1 cellular context compared by ENCODE assay signal in the genomic region with DNA sequence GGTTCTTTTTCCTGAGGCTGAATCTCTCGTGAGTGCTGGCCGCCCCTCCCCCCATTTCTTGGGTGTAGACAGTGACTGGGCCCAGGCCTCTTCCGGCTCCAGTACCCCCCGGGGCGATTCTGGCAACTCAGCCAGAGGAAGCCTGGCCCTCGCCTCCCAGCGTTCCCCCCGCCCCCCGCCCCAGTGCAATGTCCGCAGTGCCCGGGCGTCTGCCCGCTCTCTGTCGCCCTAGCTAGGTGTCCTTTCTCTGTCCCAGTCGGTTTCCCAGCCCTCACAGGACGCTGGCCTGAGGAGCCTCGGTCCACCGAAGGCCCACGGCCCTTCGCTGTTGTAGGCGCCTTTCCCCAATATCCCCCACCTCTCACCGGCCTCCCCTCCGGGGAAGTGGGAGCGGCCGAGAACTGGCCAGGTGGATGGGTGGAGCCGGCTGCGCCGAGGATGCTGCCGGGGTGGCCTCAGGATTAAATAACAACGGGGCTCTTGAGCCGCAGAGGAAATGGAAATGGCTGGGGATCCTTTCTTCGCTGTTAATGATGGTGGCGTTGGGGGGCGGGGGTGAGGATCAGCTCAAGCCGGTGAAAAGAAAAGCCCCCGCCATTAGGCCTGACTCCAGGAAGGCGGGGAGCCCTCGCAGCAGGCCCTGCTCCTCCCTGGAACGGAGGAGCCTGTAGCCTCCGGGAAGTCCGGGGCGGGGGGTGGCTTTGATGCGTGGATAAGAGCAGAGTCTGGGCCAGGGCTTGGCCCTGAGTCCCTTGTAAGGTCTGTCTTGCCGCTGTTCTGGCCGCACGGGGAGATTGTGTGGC.
TF ChIP-seq lines count a peak whose summit lies in the region.

No MANE protein-coding gene starts in this region.

TF ChIP-seq in HepG2, 621 proteins besides CTCF, POLR2A, EP300 and RAD21 (continued from another document and continues in another):
- TF ChIP-seq, protein P1, sequence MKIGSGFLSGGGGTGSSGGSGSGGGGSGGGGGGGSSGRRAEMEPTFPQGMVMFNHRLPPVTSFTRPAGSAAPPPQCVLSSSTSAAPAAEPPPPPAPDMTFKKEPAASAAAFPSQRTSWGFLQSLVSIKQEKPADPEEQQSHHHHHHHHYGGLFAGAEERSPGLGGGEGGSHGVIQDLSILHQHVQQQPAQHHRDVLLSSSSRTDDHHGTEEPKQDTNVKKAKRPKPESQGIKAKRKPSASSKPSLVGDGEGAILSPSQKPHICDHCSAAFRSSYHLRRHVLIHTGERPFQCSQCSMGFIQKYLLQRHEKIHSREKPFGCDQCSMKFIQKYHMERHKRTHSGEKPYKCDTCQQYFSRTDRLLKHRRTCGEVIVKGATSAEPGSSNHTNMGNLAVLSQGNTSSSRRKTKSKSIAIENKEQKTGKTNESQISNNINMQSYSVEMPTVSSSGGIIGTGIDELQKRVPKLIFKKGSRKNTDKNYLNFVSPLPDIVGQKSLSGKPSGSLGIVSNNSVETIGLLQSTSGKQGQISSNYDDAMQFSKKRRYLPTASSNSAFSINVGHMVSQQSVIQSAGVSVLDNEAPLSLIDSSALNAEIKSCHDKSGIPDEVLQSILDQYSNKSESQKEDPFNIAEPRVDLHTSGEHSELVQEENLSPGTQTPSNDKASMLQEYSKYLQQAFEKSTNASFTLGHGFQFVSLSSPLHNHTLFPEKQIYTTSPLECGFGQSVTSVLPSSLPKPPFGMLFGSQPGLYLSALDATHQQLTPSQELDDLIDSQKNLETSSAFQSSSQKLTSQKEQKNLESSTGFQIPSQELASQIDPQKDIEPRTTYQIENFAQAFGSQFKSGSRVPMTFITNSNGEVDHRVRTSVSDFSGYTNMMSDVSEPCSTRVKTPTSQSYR (CRISPR knock-in tag; IDR thresholded peaks at IDR 0.05; ENCODE audit: borderline replicate concordance) = peak; percentile 87
- TF ChIP-seq MTF2 (CRISPR knock-in tag; IDR thresholded peaks at IDR 0.05; ENCODE audit: borderline replicate concordance) (0 out of 2 replicates have a peak, but pooled peaks have one; percentile 20), ZFP37 (CRISPR knock-in tag; IDR thresholded peaks at IDR 0.05; ENCODE audit: borderline replicate concordance) (no peak), TEAD2 (CRISPR knock-in tag; IDR thresholded peaks at IDR 0.05) (no peak), ZFYVE20 (CRISPR knock-in tag; IDR thresholded peaks at IDR 0.05; ENCODE audit: borderline replicate concordance, low read depth) (peak; percentile 29; the same call in 1 of the 2 replicates), MBD4 (IDR thresholded peaks at IDR 0.05; ENCODE audit: borderline replicate concordance, low read length) (no peak), ZBTB43 (CRISPR knock-in tag; conservative IDR thresholded peaks at IDR 0.05) (no peak), ETV6 (CRISPR knock-in tag; conservative IDR thresholded peaks at IDR 0.05) (no peak), ZSCAN20 (CRISPR knock-in tag; IDR thresholded peaks at IDR 0.05; ENCODE audit: borderline replicate concordance) (peak; percentile 86), ZNF143 (CRISPR knock-in tag; IDR thresholded peaks at IDR 0.05) (no peak), ATF1 (CRISPR knock-in tag; IDR thresholded peaks at IDR 0.05) (no peak), ZBTB4 (CRISPR knock-in tag; IDR thresholded peaks at IDR 0.05; ENCODE audit: borderline replicate concordance) (no peak), RAD51 (IDR thresholded peaks at IDR 0.05; ENCODE audit: borderline replicate concordance) (no peak), NKX3-1 (CRISPR knock-in tag; IDR thresholded peaks at IDR 0.05) (0 out of 2 replicates have a peak, but pooled peaks have one; percentile 18), HDAC2 (CRISPR knock-in tag; IDR thresholded peaks at IDR 0.05) (no peak), ZSCAN30 (CRISPR knock-in tag; IDR thresholded peaks at IDR 0.05) (no peak), TCF7L2 (IDR thresholded peaks at IDR 0.05; ENCODE audit: low read depth, low read length) (no peak), ZNF609 (CRISPR knock-in tag; IDR thresholded peaks at IDR 0.05; ENCODE audit: borderline replicate concordance) (no peak), YEATS4 (CRISPR knock-in tag; IDR thresholded peaks at IDR 0.05; ENCODE audit: borderline replicate concordance) (no peak; the same call in 1 of the 2 replicates), ZSCAN21 (CRISPR knock-in tag; IDR thresholded peaks at IDR 0.05; ENCODE audit: borderline replicate concordance) (no peak; the same call in 1 of the 2 replicates), ZNF17 (CRISPR knock-in tag; IDR thresholded peaks at IDR 0.05) (no peak), PAX8 (CRISPR knock-in tag; IDR thresholded peaks at IDR 0.05; ENCODE audit: borderline replicate concordance) (no peak), ZNF3 (CRISPR knock-in tag; IDR thresholded peaks at IDR 0.05) (no peak), JUNB (CRISPR knock-in tag; IDR thresholded peaks at IDR 0.05; ENCODE audit: borderline replicate concordance) (no peak), GATAD1 (CRISPR knock-in tag; IDR thresholded peaks at IDR 0.05) (no peak; the same call in 1 of the 2 replicates), CBFB (CRISPR knock-in tag; IDR thresholded peaks at IDR 0.05) (no peak), SNRNP70 (IDR thresholded peaks at IDR 0.05; ENCODE audit: low read depth, low read length) (no peak), ZNF326 (CRISPR knock-in tag; IDR thresholded peaks at IDR 0.05; ENCODE audit: borderline replicate concordance) (no peak), ARID5B (CRISPR knock-in tag; IDR thresholded peaks at IDR 0.05) (peak; percentile 33), ZNF713 (CRISPR knock-in tag; IDR thresholded peaks at IDR 0.05) (no peak)
- TF ChIP-seq, protein P2, sequence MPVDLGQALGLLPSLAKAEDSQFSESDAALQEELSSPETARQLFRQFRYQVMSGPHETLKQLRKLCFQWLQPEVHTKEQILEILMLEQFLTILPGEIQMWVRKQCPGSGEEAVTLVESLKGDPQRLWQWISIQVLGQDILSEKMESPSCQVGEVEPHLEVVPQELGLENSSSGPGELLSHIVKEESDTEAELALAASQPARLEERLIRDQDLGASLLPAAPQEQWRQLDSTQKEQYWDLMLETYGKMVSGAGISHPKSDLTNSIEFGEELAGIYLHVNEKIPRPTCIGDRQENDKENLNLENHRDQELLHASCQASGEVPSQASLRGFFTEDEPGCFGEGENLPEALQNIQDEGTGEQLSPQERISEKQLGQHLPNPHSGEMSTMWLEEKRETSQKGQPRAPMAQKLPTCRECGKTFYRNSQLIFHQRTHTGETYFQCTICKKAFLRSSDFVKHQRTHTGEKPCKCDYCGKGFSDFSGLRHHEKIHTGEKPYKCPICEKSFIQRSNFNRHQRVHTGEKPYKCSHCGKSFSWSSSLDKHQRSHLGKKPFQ (CRISPR knock-in tag; IDR thresholded peaks at IDR 0.05; ENCODE audit: insufficient replicate concordance) = no peak
- TF ChIP-seq, protein P3, sequence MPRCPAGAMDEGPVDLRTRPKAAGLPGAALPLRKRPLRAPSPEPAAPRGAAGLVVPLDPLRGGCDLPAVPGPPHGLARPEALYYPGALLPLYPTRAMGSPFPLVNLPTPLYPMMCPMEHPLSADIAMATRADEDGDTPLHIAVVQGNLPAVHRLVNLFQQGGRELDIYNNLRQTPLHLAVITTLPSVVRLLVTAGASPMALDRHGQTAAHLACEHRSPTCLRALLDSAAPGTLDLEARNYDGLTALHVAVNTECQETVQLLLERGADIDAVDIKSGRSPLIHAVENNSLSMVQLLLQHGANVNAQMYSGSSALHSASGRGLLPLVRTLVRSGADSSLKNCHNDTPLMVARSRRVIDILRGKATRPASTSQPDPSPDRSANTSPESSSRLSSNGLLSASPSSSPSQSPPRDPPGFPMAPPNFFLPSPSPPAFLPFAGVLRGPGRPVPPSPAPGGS (CRISPR knock-in tag; IDR thresholded peaks at IDR 0.05) = no peak
- TF ChIP-seq, protein P4, sequence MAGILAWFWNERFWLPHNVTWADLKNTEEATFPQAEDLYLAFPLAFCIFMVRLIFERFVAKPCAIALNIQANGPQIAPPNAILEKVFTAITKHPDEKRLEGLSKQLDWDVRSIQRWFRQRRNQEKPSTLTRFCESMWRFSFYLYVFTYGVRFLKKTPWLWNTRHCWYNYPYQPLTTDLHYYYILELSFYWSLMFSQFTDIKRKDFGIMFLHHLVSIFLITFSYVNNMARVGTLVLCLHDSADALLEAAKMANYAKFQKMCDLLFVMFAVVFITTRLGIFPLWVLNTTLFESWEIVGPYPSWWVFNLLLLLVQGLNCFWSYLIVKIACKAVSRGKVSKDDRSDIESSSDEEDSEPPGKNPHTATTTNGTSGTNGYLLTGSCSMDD (CRISPR knock-in tag; IDR thresholded peaks at IDR 0.05) = no peak
